Comparison of ENCODE assay signal across 8 cellular contexts in genomic region chr16:57764341-57765159, GRCh38. TPM values are rescaled to one million over a fixed set of nuclear protein-coding genes. Genes with fewer than 3 reads are reported as not detected.
DNase-seq lines count a peak whose midpoint lies in the region; ATAC-seq and FAIRE-seq lines count a peak whose summit lies in the region.

No MANE protein-coding gene starts in this region.

- ATAC-seq in GM21526 (IDR thresholded peaks at IDR 0.05; ENCODE audit: low FRiP score, unreplicated experiment), result no peak

- H3K4me1 Mint-ChIP-seq in activated T-cell treated with anti-CD3 and anti-CD28 coated beads, Interleukin-2, amount 50 U/mL, for 24 hours (ENCODE audit: low read depth), result no peaks in the 10 kb centered on the region

- intact Hi-C loops in posterior vena cava (cut with DNase I), result loop anchor here in 1 of 2 donors (10.0 kb wide), 1 partner anchor 230 kb away; no protein-coding TSS in a partner anchor

- DNase-seq in NK-92 treated with Interleukin-12 subunit alpha and Interleukin-12 subunit beta, amount 100 ng/mL, for 24 hours (lab: John Stamatoyannopoulos, UW), result peak; percentile 29
- DNase-seq in NK-92 (lab: John Stamatoyannopoulos, UW; ENCODE audit: unreplicated experiment) (no peak), HT-29 (ENCODE audit: low spot score) (peak; percentile 56), iPS DF 4.7 (ENCODE audit: extremely low read depth, low spot score) (peak; percentile 78), urothelium cell line (ENCODE audit: low spot score) (peak; percentile 90), posterior vena cava (ENCODE audit: low spot score) (no peak)
- DNase-seq in activated T-cell treated with anti-CD3 and anti-CD28 coated beads, Interleukin-2, amount 50 U/mL, for 24 hours, result peak; percentile 49

- no peaks in the 10 kb centered on the region for H3K36me3 Mint-ChIP-seq in activated T-cell treated with anti-CD3 and anti-CD28 coated beads, Interleukin-2, amount 50 U/mL, for 24 hours (ENCODE audit: low read depth)

- peak; percentile 94 for FAIRE-seq in urothelium cell line (lab: Jason Lieb, UNC)

- peak overlapping the region; percentile 10 for H3K27ac Mint-ChIP-seq in activated T-cell treated with anti-CD3 and anti-CD28 coated beads, Interleukin-2, amount 50 U/mL, for 24 hours

- no peaks in the 10 kb centered on the region for H3K9me3 Mint-ChIP-seq in activated T-cell treated with anti-CD3 and anti-CD28 coated beads, Interleukin-2, amount 50 U/mL, for 24 hours

- H3K4me3 Mint-ChIP-seq in activated T-cell treated with anti-CD3 and anti-CD28 coated beads, Interleukin-2, amount 50 U/mL, for 24 hours, result no peak overlapping the region

- no peaks in the 10 kb centered on the region for H3K27me3 Mint-ChIP-seq in activated T-cell treated with anti-CD3 and anti-CD28 coated beads, Interleukin-2, amount 50 U/mL, for 24 hours

RNA-seq across cellular contexts. Expression of gene KATNB1, which starts 29.0 kb away (rescaled TPM):
- 80.2 and 92.7 TPM in 2 replicates for total RNA-seq in HT-29 (2014; rRNA removed; shearing (Covaris generic))
- total RNA-seq in posterior vena cava, result 10 to 100 TPM in 1 of 2 donors, 1 to 10 TPM in 1; 9.1 to 12.8 TPM

RNA-seq across cellular contexts. Expression of gene KIFC3, which starts 37.7 kb away (rescaled TPM):
- 37.8 and 43.4 TPM in 2 replicates for total RNA-seq in HT-29 (2014; rRNA removed; shearing (Covaris generic))
- 10 to 100 TPM; 63.9 to 67.7 TPM for total RNA-seq in posterior vena cava

Comparison
In these comparisons a context has a peak if more than half of its experiments do, and no peak if none do; other contexts are left out.
1. DNase-seq: peak in NK-92 treated with Interleukin-12 subunit alpha and Interleukin-12 subunit beta, amount 100 ng/mL, for 24 hours (single experiment), HT-29 (single experiment), activated T-cell treated with anti-CD3 and anti-CD28 coated beads, Interleukin-2, amount 50 U/mL, for 24 hours (single experiment), iPS DF 4.7 (single experiment) and urothelium cell line (single experiment); none in NK-92 (single experiment) and posterior vena cava (single experiment).